2 cellular contexts compared by ENCODE assay signal in the genomic region with DNA sequence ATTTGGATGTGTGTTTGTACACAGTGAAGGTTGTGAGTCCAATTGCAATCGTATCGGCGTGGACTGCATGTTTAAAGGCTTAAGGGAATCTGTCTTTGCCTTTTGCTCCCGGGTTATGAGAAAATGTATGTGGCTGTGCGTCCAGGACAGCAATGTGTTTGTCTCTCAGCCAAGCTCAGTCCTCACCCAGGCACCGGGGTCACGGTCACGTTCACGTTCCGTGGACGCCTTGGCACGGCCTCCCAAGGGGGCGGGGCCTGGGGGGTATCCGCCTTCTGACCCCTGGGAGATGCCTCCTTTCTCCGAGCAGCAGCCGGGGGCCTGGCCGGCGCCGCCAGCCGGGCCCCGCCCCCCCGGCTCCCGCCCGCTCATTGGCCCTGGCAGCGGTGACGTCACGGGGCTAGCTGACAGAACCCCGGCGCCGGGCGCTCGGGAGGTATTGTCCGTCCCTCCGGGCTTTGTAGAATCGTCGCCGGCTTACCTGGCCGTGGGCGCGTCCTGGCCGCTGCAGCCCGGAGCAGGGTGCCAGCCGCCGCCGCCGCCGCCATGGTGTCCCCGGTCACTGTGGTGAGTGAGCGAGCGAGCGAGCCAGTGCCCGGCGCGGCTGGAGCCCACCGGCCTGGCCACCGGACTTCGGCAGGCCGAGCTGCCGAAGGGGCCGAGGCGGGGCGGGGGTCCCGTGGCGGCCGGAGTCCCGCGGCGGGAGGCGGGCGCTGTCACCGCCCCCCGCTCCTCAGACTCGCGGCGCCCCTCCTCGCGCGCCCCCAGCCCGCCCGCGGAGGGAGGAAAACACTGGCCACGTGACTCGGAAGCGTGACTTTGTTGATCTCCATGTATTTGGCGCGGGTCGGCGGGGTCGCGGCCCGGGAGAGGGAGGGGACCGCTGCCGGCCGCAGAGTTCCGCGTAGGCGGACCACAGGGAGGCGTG.
TF ChIP-seq lines count a peak whose summit lies in the region.

TSS of gene TMEM86A (plus strand) at position 439 of the 928 bp plus-strand sequence. CDS start at position 547, 108 bp downstream.

TF ChIP-seq in IMR-90, 13 proteins besides CTCF, POLR2A, EP300 and RAD21 (continued from another document):
- TF ChIP-seq ELK1 (IDR thresholded peaks at IDR 0.05; ENCODE audit: borderline replicate concordance, low read depth, low read length) (no peak), MXI1 (IDR thresholded peaks at IDR 0.05; ENCODE audit: borderline replicate concordance, low read depth, low read length) (0 out of 2 replicates have a peak, but pooled peaks have one; percentile 18), MAZ (IDR thresholded peaks at IDR 0.05; ENCODE audit: borderline replicate concordance, low read depth, low read length) (peak; percentile 37; the same call in 1 of the 2 replicates), CEBPB (IDR thresholded peaks at IDR 0.05; ENCODE audit: low read depth, low read length) (no peak), RFX5 (IDR thresholded peaks at IDR 0.05; ENCODE audit: low read depth, low read length) (no peak), FOS (IDR thresholded peaks at IDR 0.05; ENCODE audit: low read depth, low read length) (0 out of 2 replicates have a peak, but pooled peaks have one; percentile 6), BHLHE40 (IDR thresholded peaks at IDR 0.05; ENCODE audit: low read depth, low read length) (peak; percentile 44; the same call in 1 of the 2 replicates), SMC3 (IDR thresholded peaks at IDR 0.05; ENCODE audit: low read depth, low read length) (no peak)
- TF ChIP-seq, protein P1, sequence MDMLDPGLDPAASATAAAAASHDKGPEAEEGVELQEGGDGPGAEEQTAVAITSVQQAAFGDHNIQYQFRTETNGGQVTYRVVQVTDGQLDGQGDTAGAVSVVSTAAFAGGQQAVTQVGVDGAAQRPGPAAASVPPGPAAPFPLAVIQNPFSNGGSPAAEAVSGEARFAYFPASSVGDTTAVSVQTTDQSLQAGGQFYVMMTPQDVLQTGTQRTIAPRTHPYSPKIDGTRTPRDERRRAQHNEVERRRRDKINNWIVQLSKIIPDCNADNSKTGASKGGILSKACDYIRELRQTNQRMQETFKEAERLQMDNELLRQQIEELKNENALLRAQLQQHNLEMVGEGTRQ (IDR thresholded peaks at IDR 0.05; ENCODE audit: low read depth, low read length), result peak; percentile 67

TF ChIP-seq in PFSK-1, 5 proteins besides CTCF, POLR2A, EP300 and RAD21 (continued from another document):
- no peak for TF ChIP-seq POLR2AphosphoS5 (IDR thresholded peaks at IDR 0.05; ENCODE audit: low read depth, low read length)
- TF ChIP-seq, protein P2, sequence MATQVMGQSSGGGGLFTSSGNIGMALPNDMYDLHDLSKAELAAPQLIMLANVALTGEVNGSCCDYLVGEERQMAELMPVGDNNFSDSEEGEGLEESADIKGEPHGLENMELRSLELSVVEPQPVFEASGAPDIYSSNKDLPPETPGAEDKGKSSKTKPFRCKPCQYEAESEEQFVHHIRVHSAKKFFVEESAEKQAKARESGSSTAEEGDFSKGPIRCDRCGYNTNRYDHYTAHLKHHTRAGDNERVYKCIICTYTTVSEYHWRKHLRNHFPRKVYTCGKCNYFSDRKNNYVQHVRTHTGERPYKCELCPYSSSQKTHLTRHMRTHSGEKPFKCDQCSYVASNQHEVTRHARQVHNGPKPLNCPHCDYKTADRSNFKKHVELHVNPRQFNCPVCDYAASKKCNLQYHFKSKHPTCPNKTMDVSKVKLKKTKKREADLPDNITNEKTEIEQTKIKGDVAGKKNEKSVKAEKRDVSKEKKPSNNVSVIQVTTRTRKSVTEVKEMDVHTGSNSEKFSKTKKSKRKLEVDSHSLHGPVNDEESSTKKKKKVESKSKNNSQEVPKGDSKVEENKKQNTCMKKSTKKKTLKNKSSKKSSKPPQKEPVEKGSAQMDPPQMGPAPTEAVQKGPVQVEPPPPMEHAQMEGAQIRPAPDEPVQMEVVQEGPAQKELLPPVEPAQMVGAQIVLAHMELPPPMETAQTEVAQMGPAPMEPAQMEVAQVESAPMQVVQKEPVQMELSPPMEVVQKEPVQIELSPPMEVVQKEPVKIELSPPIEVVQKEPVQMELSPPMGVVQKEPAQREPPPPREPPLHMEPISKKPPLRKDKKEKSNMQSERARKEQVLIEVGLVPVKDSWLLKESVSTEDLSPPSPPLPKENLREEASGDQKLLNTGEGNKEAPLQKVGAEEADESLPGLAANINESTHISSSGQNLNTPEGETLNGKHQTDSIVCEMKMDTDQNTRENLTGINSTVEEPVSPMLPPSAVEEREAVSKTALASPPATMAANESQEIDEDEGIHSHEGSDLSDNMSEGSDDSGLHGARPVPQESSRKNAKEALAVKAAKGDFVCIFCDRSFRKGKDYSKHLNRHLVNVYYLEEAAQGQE (IDR thresholded peaks at IDR 0.05; ENCODE audit: insufficient read depth in 1 of 2, low read depth in 2 of 2, low read length in 2 of 2), result no peak
